25 cellular contexts compared by ENCODE assay signal in the genomic region with DNA sequence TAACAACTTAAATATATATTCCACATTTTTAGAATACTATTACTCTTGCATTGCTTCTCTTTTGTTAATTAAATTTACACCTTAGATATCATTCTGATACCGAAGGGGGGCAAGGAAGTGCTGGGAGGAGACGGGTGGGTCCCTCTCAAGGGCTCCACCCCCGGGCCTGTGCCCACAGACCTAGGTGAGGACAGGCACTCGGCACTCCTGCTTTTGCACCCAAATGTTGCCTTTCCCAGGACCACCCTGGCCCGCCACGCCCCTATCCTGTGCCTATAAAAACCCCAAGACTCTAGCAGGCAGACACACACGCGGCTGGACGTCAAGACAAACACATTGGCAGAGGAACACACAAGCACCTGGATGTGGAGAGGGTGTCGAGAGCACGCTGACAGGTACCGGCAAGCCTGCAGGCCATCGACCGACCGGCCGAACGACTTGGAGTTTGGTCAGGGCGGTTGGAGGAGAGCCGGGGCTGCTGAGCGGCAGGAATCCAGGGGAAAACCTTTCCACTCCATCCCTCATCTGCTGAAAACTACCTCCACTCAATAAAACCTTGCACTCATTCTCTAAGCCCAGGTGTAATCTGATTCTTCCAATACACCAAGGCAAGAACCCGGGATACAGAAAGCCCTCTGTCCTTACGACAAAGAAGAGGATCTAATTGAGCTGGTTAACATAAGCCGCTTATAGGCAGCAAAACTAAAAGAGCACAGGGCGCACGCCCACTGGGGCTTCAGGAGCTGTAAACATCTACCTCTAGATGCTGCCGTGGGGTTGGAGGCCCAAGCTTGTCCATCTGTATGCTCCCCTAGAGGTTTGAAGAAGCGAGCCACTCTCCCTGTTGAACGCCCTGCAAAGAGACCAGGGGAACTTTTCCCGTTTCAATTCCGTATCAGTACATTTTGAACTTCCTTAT.
DNase-seq lines count a peak whose midpoint lies in the region; ATAC-seq, FAIRE-seq and TF ChIP-seq lines count a peak whose summit lies in the region.
"Had no signal": no experiment of that assay in that cellular context is flagged by ENCODE, and none has a peak within 500 bp of the region (broad histone marks: within the 10 kb centered on the region; RNA-seq: fewer than 3 reads in every experiment).

No MANE protein-coding gene starts in this region.

- TF ChIP-seq CTCF in mammary epithelial cell (conservative IDR thresholded peaks at IDR 0.05 in 1 of 2, IDR thresholded peaks at IDR 0.05 in 1 of 2; ENCODE audit: extremely low read depth in 1 of 2, insufficient read depth in 1 of 2, low read depth in 1 of 2, low read length in 2 of 2) (no peak), MCF 10A (IDR thresholded peaks at IDR 0.05; ENCODE audit: unreplicated experiment) (no peak), K562 (IDR thresholded peaks at IDR 0.05 in 2 of 3, conservative IDR thresholded peaks at IDR 0.05 in 1 of 3; ENCODE audit: insufficient read depth in 2 of 3, low read depth in 1 of 3, low read length in 3 of 3) (no peak), HepG2 (CRISPR knock-in tag; IDR thresholded peaks at IDR 0.05) (no peak)

- CTCF ChIA-PET in mammary epithelial cell (lab: Charles Lee; ENCODE audit: low non-redundant PET), result no interaction called here
- CTCF ChIA-PET in MCF 10A (lab: Yijun Ruan, JAX), result no interaction called here
- CTCF ChIA-PET in K562 (lab: Yijun Ruan, JAX; ENCODE audit: low intra/inter-chr PET ratio), result no interaction called here
- CTCF ChIA-PET in HepG2 (lab: Yijun Ruan, JAX; ENCODE audit: low intra/inter-chr PET ratio, low total read pairs), result no interaction called here

- ATAC-seq in K562 (peak; percentile 66), HepG2 (no peak; the same call in 2 of the 3 replicates), HG02970 (IDR thresholded peaks at IDR 0.05; ENCODE audit: low FRiP score, unreplicated experiment) (no peak), GM19395 (IDR thresholded peaks at IDR 0.05; ENCODE audit: unreplicated experiment) (no peak), GM21576 (IDR thresholded peaks at IDR 0.05; ENCODE audit: unreplicated experiment) (no peak)
- ATAC-seq: A549; activated CD4-positive, alpha-beta T cell treated with anti-CD3 and anti-CD28 coated beads for 36 hours; activated T-helper 17 cell treated with anti-CD3 and anti-CD28 coated beads, Interleukin-2, amount 50 U/mL, for 72 hours had no signal

- POLR2A ChIA-PET in MCF 10A (lab: Yijun Ruan, JAX), result no interaction called here
- POLR2A ChIA-PET in K562 (lab: Yijun Ruan, JAX), result interaction anchor here (1.0 to 1.2 kb wide), 2 partner anchors 9 to 16 kb away, joined by 3 to 5 read pairs; no protein-coding TSS in a partner anchor
- POLR2A ChIA-PET in HepG2 (lab: Yijun Ruan, JAX), result no interaction called here

- H3K9me3 Mint-ChIP-seq in MCF 10A (ENCODE audit: unreplicated experiment), result no peaks in the 10 kb centered on the region
- no peaks in the 10 kb centered on the region for H3K9me3 Mint-ChIP-seq in T-helper 2 cell treated with Interferon-gamma antibody and Interleukin-4, amounts not matched to agents 5 μg/mL and 100 μg/mL, for 36 hours
- H3K9me3 Mint-ChIP-seq: activated T-helper 17 cell treated with anti-CD3 and anti-CD28 coated beads, Interleukin-2, amount 50 U/mL, for 72 hours; brain had no signal

- BruUV-seq in mammary epithelial cell (replicated peaks; lab: Mats Ljungman, UMichigan) (no TSS peak), MCF 10A (replicated peaks; lab: Mats Ljungman, UMichigan) (no TSS peak), K562 (replicated peaks; lab: Mats Ljungman, UMichigan) (no TSS peak), HepG2 (replicated peaks; lab: Mats Ljungman, UMichigan) (no TSS peak)

- H4K20me1 ChIP-seq in mammary epithelial cell (ENCODE audit: insufficient read depth, low read length), result no peaks in the 10 kb centered on the region
- no peaks in the 10 kb centered on the region for H4K20me1 ChIP-seq in K562 (replicated peaks; ENCODE audit: control insufficient read depth, insufficient read depth, low read length)
- no peaks in the 10 kb centered on the region for H4K20me1 ChIP-seq in HepG2 (ENCODE audit: insufficient read depth, low read length)

- H3K4me3 Mint-ChIP-seq in MCF 10A (ENCODE audit: unreplicated experiment), result no peak overlapping the region
- H3K4me3 Mint-ChIP-seq in T-helper 2 cell treated with Interferon-gamma antibody and Interleukin-4, amounts not matched to agents 5 μg/mL and 100 μg/mL, for 36 hours, result no peak overlapping the region
- H3K4me3 Mint-ChIP-seq: activated CD4-positive, alpha-beta T cell treated with anti-CD3 and anti-CD28 coated beads for 36 hours; activated T-helper 17 cell treated with anti-CD3 and anti-CD28 coated beads, Interleukin-2, amount 50 U/mL, for 72 hours; brain; mesothelial cell of epicardium; nephron had no signal

- no peak overlapping the region for H3K27ac Mint-ChIP-seq in MCF 10A (ENCODE audit: low read depth, unreplicated experiment)
- no peak overlapping the region for H3K27ac Mint-ChIP-seq in T-helper 2 cell treated with Interferon-gamma antibody and Interleukin-4, amounts not matched to agents 5 μg/mL and 100 μg/mL, for 36 hours
- H3K27ac Mint-ChIP-seq: activated CD4-positive, alpha-beta T cell treated with anti-CD3 and anti-CD28 coated beads for 36 hours; activated T-helper 17 cell treated with anti-CD3 and anti-CD28 coated beads, Interleukin-2, amount 50 U/mL, for 72 hours; brain; mesothelial cell of epicardium; nephron had no signal

- H3K36me3 ChIP-seq in mammary epithelial cell (ENCODE audit: insufficient read depth, low read length), result no peaks in the 10 kb centered on the region
- H3K36me3 ChIP-seq in K562 (ENCODE audit: control insufficient read depth, insufficient read depth, low read length), result no peaks in the 10 kb centered on the region
- no peaks in the 10 kb centered on the region for H3K36me3 ChIP-seq in HepG2 (replicated peaks in 1 of 2; ENCODE audit: control insufficient read depth in 1 of 2, insufficient read depth in 2 of 2, low read length in 2 of 2)
- H3K36me3 ChIP-seq: stomach, uterus had no signal

- intact Hi-C loops in mammary epithelial cell (cut with micrococcal nuclease) (no loop called here), MCF 10A (cut with micrococcal nuclease) (no loop called here), K562 (cut with micrococcal nuclease) (no loop called here), HepG2 (cut with micrococcal nuclease; ENCODE audit: unreplicated experiment) (no loop called here)

- TF ChIP-seq EP300 in K562 (IDR thresholded peaks at IDR 0.05; ENCODE audit: low read length) (no peak), HepG2 (IDR thresholded peaks at IDR 0.05; ENCODE audit: low read depth in 2 of 2, low read length in 2 of 2) (no peak), HepG2 (CRISPR knock-in tag; IDR thresholded peaks at IDR 0.05; ENCODE audit: borderline replicate concordance) (no peak)

- no peaks in the 10 kb centered on the region for H3K36me3 Mint-ChIP-seq in MCF 10A (ENCODE audit: insufficient read depth, unreplicated experiment)
- H3K36me3 Mint-ChIP-seq in T-helper 2 cell treated with Interferon-gamma antibody and Interleukin-4, amounts not matched to agents 5 μg/mL and 100 μg/mL, for 36 hours (ENCODE audit: low read depth), result no peaks in the 10 kb centered on the region
- H3K36me3 Mint-ChIP-seq: brain, mesothelial cell of epicardium had no signal

- H3K79me2 ChIP-seq in mammary epithelial cell (ENCODE audit: insufficient read depth, low read length) (no peaks in the 10 kb centered on the region), K562 (ENCODE audit: control insufficient read depth, insufficient read depth, low read length) (no peaks in the 10 kb centered on the region), HepG2 (ENCODE audit: insufficient read depth, low read length) (no peaks in the 10 kb centered on the region)

- H3K27ac ChIP-seq in mammary epithelial cell (ENCODE audit: insufficient read depth, low read depth, low read length) (no peak overlapping the region), K562 (ENCODE audit: extremely low read depth, low read depth, low read length) (no peak overlapping the region), HepG2 (ENCODE audit: extremely low read length, insufficient read depth, low read length) (no peak overlapping the region)
- H3K27ac ChIP-seq: A549, stomach, uterus had no signal

- H3K4me3 ChIP-seq in mammary epithelial cell (replicated peaks in 1 of 3; ENCODE audit: insufficient read depth in 1 of 3, low read depth in 2 of 3, low read length in 3 of 3), result no peak overlapping the region
- no peak overlapping the region for H3K4me3 ChIP-seq in K562
- H3K4me3 ChIP-seq in HepG2 (replicated peaks in 1 of 3; ENCODE audit: insufficient read depth in 1 of 3, low read depth in 2 of 3, low read length in 3 of 3), result no peak overlapping the region
- H3K4me3 ChIP-seq: A549, smooth muscle cell, stomach, uterus had no signal

- TF ChIP-seq RAD21 in K562 (CRISPR knock-in tag; conservative IDR thresholded peaks at IDR 0.05 in 1 of 2, IDR thresholded peaks at IDR 0.05 in 1 of 2), result no peak
- TF ChIP-seq RAD21 in HepG2 (CRISPR knock-in tag; IDR thresholded peaks at IDR 0.05), result no peak

- in situ Hi-C loops in mammary epithelial cell (cut with MboI; ENCODE audit: low sequenced_read_pairs in 2 of 2), result no loop called here
- in situ Hi-C loops in K562 (cut with MboI), result no loop called here
- in situ Hi-C loops in HepG2 (cut with HindIII; ENCODE audit: extremely low pct_ligation_motif_present, low pct_unique_long_range_greater_than_20kb), result no loop called here

- TF ChIP-seq POLR2A in K562 (conservative IDR thresholded peaks at IDR 0.05) (no peak), HepG2 (IDR thresholded peaks at IDR 0.05; ENCODE audit: insufficient read depth in 1 of 2, low read depth in 2 of 2, low read length in 2 of 2) (no peak)

- H3K9me3 ChIP-seq in mammary epithelial cell (replicated peaks; ENCODE audit: insufficient read depth, low read length) (no peaks in the 10 kb centered on the region), K562 (replicated peaks; ENCODE audit: control insufficient read depth, insufficient read depth, low read depth, low read length) (peaks cover 4% of the 10 kb centered on the region), HepG2 (ENCODE audit: low read length) (no peaks in the 10 kb centered on the region)
- H3K9me3 ChIP-seq: A549, uterus had no signal

- no peaks in the 10 kb centered on the region for H3K9me1 ChIP-seq in K562 (ENCODE audit: control insufficient read depth, insufficient read depth, low read length)

- FAIRE-seq in K562 (lab: Jason Lieb, UNC), result no peak
- no peak for FAIRE-seq in HepG2 (lab: Jason Lieb, UNC)
- FAIRE-seq: A549, colon had no signal

- no peak overlapping the region for H3K4me2 ChIP-seq in mammary epithelial cell (ENCODE audit: insufficient read depth, low read depth, low read length)
- H3K4me2 ChIP-seq in K562 (ENCODE audit: insufficient read depth, low read length), result no peak overlapping the region
- no peak overlapping the region for H3K4me2 ChIP-seq in HepG2 (ENCODE audit: low read depth, low read length)
- H3K4me2 ChIP-seq: A549, smooth muscle cell had no signal

- H3K27me3 Mint-ChIP-seq in MCF 10A (ENCODE audit: insufficient read depth, unreplicated experiment), result no peaks in the 10 kb centered on the region
- H3K27me3 Mint-ChIP-seq in T-helper 2 cell treated with Interferon-gamma antibody and Interleukin-4, amounts not matched to agents 5 μg/mL and 100 μg/mL, for 36 hours (ENCODE audit: low read depth), result peaks cover 4% of the 10 kb centered on the region

- H3K27me3 ChIP-seq in mammary epithelial cell (ENCODE audit: insufficient read depth, low read length), result no peaks in the 10 kb centered on the region
- no peaks in the 10 kb centered on the region for H3K27me3 ChIP-seq in K562 (ENCODE audit: control insufficient read depth in 2 of 2, insufficient read depth in 2 of 2, low read length in 2 of 2)
- no peaks in the 10 kb centered on the region for H3K27me3 ChIP-seq in HepG2 (ENCODE audit: control insufficient read depth in 1 of 2, insufficient read depth in 2 of 2, low read length in 2 of 2)
- H3K27me3 ChIP-seq: uterus had no signal

- H2AFZ ChIP-seq in mammary epithelial cell (ENCODE audit: low read depth, low read length), result peak overlapping the region; percentile 63
- H2AFZ ChIP-seq in K562 (ENCODE audit: low read depth, low read length), result no peak overlapping the region
- no peak overlapping the region for H2AFZ ChIP-seq in HepG2 (ENCODE audit: low read length)

- dilution Hi-C loops in mammary epithelial cell (cut with HindIII; ENCODE audit: low sequenced_read_pairs), result no loop called here

- whole genome bisulfite sequencing in mammary epithelial cell (ENCODE audit: low coverage, missing lambda C conversion rate), result 78% methylated on average over 18 of the region's 30 CpGs
- WGBS in K562 (ENCODE audit: insufficient coverage, low coverage, missing lambda C conversion rate), result 70% methylated on average over 30 of the region's 30 CpGs
- WGBS in HepG2 (ENCODE audit: low lambda C conversion rate), result 68% methylated on average over 29 of the region's 30 CpGs

- H3K4me1 Mint-ChIP-seq in MCF 10A (ENCODE audit: insufficient read depth, unreplicated experiment), result no peaks in the 10 kb centered on the region
- no peaks in the 10 kb centered on the region for H3K4me1 Mint-ChIP-seq in T-helper 2 cell treated with Interferon-gamma antibody and Interleukin-4, amounts not matched to agents 5 μg/mL and 100 μg/mL, for 36 hours (ENCODE audit: low read depth)
- H3K4me1 Mint-ChIP-seq: activated CD4-positive, alpha-beta T cell treated with anti-CD3 and anti-CD28 coated beads for 36 hours; activated T-helper 17 cell treated with anti-CD3 and anti-CD28 coated beads, Interleukin-2, amount 50 U/mL, for 72 hours; brain; nephron had no signal

- peak; percentile 25 for DNase-seq in mammary epithelial cell
- no peak for DNase-seq in MCF 10A (ENCODE audit: unreplicated experiment)
- no peak for DNase-seq in K562 (ENCODE audit: extremely low read depth in 1 of 4, low spot score in 3 of 4)
- DNase-seq in HepG2 (ENCODE audit: low spot score), result no peak
- DNase-seq in T-helper 2 cell treated with Interferon-gamma antibody and Interleukin-4, amounts not matched to agents 5 μg/mL and 100 μg/mL, for 36 hours (ENCODE audit: low spot score), result no peak
- DNase-seq: activated CD4-positive, alpha-beta T cell treated with anti-CD3 and anti-CD28 coated beads for 36 hours; C1 segment of cervical spinal cord; DMS 273 treated with DMSO at 0.1 percent for 48 hours; hippocampal formation; NCI-H1694; NCI-H446 treated with DMSO at 0.1 percent for 48 hours; RPMI8226; stimulated activated CD4-positive, alpha-beta T cell treated with anti-CD3 and anti-CD28 coated beads, Interleukin-4, amount 100 ng/mL, for 24 hours; stomach; uterus had no signal

- H3K4me1 ChIP-seq in mammary epithelial cell (ENCODE audit: insufficient read depth, low read length) (peaks cover 4% of the 10 kb centered on the region), K562 (replicated peaks in 1 of 2; ENCODE audit: control insufficient read depth in 2 of 2, insufficient read depth in 2 of 2, low read length in 2 of 2) (peaks cover 0 to 4% of the 10 kb centered on the region in 2 experiments; a peak in 3 of 5 replicates), HepG2 (ENCODE audit: insufficient read depth, low read length) (peaks cover 33% of the 10 kb centered on the region)
- H3K4me1 ChIP-seq: A549, stomach, uterus had no signal

- H3K9ac ChIP-seq in mammary epithelial cell (ENCODE audit: insufficient read depth, low read length), result no peak overlapping the region
- no peak overlapping the region for H3K9ac ChIP-seq in K562 (ENCODE audit: insufficient read depth in 1 of 2, low read depth in 2 of 2, low read length in 2 of 2)
- H3K9ac ChIP-seq in HepG2 (ENCODE audit: insufficient read depth, low read depth, low read length), result no peak overlapping the region
